In the genomic region with DNA sequence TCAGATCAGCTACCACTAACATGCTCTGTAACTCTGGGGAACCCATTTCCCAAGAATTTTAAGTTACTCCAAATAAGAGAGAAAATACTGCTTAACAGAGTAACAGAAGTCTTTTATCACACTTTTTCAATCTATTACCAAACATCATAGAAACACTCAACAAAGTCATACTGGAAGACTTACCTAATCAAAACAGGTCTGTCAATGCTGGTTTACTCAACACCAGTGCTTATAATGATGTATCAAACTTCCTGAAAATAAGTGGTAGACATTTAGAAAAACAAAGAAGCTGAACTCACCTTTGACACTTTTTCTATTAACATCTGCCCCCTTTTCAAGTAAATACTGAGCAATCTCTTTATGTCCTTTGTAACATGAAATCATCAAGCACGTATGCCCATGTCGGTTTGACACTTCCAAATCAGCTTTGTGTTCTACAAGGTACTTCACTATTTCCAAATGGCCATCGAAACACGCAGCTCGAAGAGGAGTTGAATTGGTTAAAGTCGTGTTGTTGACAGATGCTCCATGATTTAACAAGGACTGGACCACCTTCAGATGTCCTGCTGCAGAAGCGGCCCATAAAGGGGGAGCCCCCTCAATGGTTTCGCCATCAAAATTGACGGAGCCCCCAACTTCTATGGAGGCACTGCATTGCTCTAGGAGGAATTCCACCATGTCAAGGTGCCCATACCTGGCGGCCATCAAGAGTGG, we compare ENCODE assay signal across 8 cellular contexts. TPM values are rescaled to one million over a fixed set of nuclear protein-coding genes. Genes with fewer than 3 reads are reported as not detected.
DNase-seq lines count a peak whose midpoint lies in the region; ATAC-seq, FAIRE-seq and TF ChIP-seq lines count a peak whose summit lies in the region.

No MANE protein-coding gene starts in this region.

- DNase-seq in activated T-cell treated with anti-CD3 and anti-CD28 coated beads, Interleukin-2, amount 50 U/mL, for 4 hours: no peak
- no peak for DNase-seq in activated T-cell treated with anti-CD3 and anti-CD28 coated beads for 4 hours
- DNase-seq in activated naive CD8-positive, alpha-beta T cell treated with anti-CD3 and anti-CD28 coated beads, Interleukin-2, amount 10 ng/mL, durations not matched to agents 7 days and 5 days: no peak
- no peak for DNase-seq in HepG2 (ENCODE audit: low spot score)
- DNase-seq in tibial artery: no peak
- no peak for DNase-seq in stimulated activated CD4-positive, alpha-beta T cell treated with anti-CD3 and anti-CD28 coated beads, Interleukin-2, amount 100 ng/mL, for 48 hours
- no peak for DNase-seq in GM20000 (ENCODE audit: low spot score)
- no peak for DNase-seq in NCI-H1694 (lab: John Stamatoyannopoulos, UW)

- intact Hi-C loops in HepG2 (cut with micrococcal nuclease; ENCODE audit: unreplicated experiment) (loop anchor here (5.0 kb wide), 1 partner anchor 299 kb away; a partner anchor contains a TSS), tibial artery (cut with DNase I; ENCODE audit: low total_unique reads) (no loop called here)

- no peak for ATAC-seq in activated T-cell treated with anti-CD3 and anti-CD28 coated beads, Interleukin-2, amount 50 U/mL, for 4 hours
- no peak for ATAC-seq in activated naive CD8-positive, alpha-beta T cell treated with anti-CD3 and anti-CD28 coated beads, Interleukin-2, amount 10 ng/mL, durations not matched to agents 7 days and 5 days (ENCODE audit: low read depth)
- ATAC-seq in HepG2: no peak

- H3K79me2 ChIP-seq in HepG2 (ENCODE audit: insufficient read depth, low read length): peaks cover 64% of the 10 kb centered on the region

- H3K36me3 ChIP-seq in HepG2 (replicated peaks in 1 of 2; ENCODE audit: control insufficient read depth in 1 of 2, insufficient read depth in 2 of 2, low read length in 2 of 2) (peaks cover 0 to 3% of the 10 kb centered on the region in 2 experiments; a peak in 3 of 5 replicates), tibial artery (peaks cover 0 to 13% (median 0%) of the 10 kb centered on the region in 3 donors)

- H3K36me3 Mint-ChIP-seq in activated T-cell treated with anti-CD3 and anti-CD28 coated beads, Interleukin-2, amount 50 U/mL, for 4 hours (ENCODE audit: insufficient read depth): peaks cover 34% of the 10 kb centered on the region
- H3K36me3 Mint-ChIP-seq in activated naive CD8-positive, alpha-beta T cell treated with anti-CD3 and anti-CD28 coated beads, Interleukin-2, amount 10 ng/mL, durations not matched to agents 7 days and 5 days: peaks cover 46% of the 10 kb centered on the region

- no peak for TF ChIP-seq POLR2A in HepG2 (IDR thresholded peaks at IDR 0.05; ENCODE audit: insufficient read depth in 1 of 2, low read depth in 2 of 2, low read length in 2 of 2)

- H3K9me3 ChIP-seq in HepG2 (ENCODE audit: low read length) (peaks cover 6% of the 10 kb centered on the region), tibial artery (peaks cover 0 to 4% (median 0%) of the 10 kb centered on the region in 3 donors)

- CTCF ChIA-PET in HepG2 (lab: Yijun Ruan, JAX; ENCODE audit: low intra/inter-chr PET ratio, low total read pairs): no interaction called here

- FAIRE-seq in HepG2 (lab: Jason Lieb, UNC): peak; percentile 50

- H4K20me1 ChIP-seq in HepG2 (ENCODE audit: insufficient read depth, low read length): peaks cover 55% of the 10 kb centered on the region

- H3K27ac ChIP-seq in HepG2 (ENCODE audit: extremely low read length, insufficient read depth, low read length) (peak overlapping the region; percentile 93), tibial artery (peak overlapping the region; percentile 98 to 100)

- no TSS peak for BruUV-seq in HepG2 (replicated peaks; lab: Mats Ljungman, UMichigan)

- in situ Hi-C loops in HepG2 (cut with HindIII; ENCODE audit: extremely low pct_ligation_motif_present, low pct_unique_long_range_greater_than_20kb): loop anchor here (10.0 kb wide), 1 partner anchor 292 kb away; no protein-coding TSS in a partner anchor

- H3K4me1 ChIP-seq in HepG2 (ENCODE audit: insufficient read depth, low read length) (peaks cover 43% of the 10 kb centered on the region), tibial artery (peaks cover 0 to 54% (median 18%) of the 10 kb centered on the region in 4 donors)

- H3K4me3 ChIP-seq in HepG2 (replicated peaks in 1 of 3; ENCODE audit: insufficient read depth in 1 of 3, low read depth in 2 of 3, low read length in 3 of 3) (peak overlapping the region; percentile 87 to 93 (median 91)), tibial artery (peak overlapping the region; percentile 85 to 98)

- 4% methylated on average over 7 of the region's 10 CpGs for WGBS in HepG2 (ENCODE audit: low lambda C conversion rate)

- TF ChIP-seq RAD21 in HepG2 (CRISPR knock-in tag; IDR thresholded peaks at IDR 0.05): no peak

- H3K9me3 Mint-ChIP-seq in activated T-cell treated with anti-CD3 and anti-CD28 coated beads, Interleukin-2, amount 50 U/mL, for 4 hours: no peaks in the 10 kb centered on the region
- no peaks in the 10 kb centered on the region for H3K9me3 Mint-ChIP-seq in activated naive CD8-positive, alpha-beta T cell treated with anti-CD3 and anti-CD28 coated beads, Interleukin-2, amount 10 ng/mL, durations not matched to agents 7 days and 5 days

- TF ChIP-seq CTCF in HepG2 (CRISPR knock-in tag; IDR thresholded peaks at IDR 0.05) (no peak), tibial artery (IDR thresholded peaks at IDR 0.05) (no peak), GM20000 (IDR thresholded peaks at IDR 0.05; ENCODE audit: extremely low read depth, missing control alignments) (no peak)

- H3K4me2 ChIP-seq in HepG2 (ENCODE audit: low read depth, low read length): peak overlapping the region; percentile 93

- no peak overlapping the region for H2AFZ ChIP-seq in HepG2 (ENCODE audit: low read length)

- H3K4me3 Mint-ChIP-seq in activated T-cell treated with anti-CD3 and anti-CD28 coated beads, Interleukin-2, amount 50 U/mL, for 4 hours: peak overlapping the region; percentile 89
- H3K4me3 Mint-ChIP-seq in activated naive CD8-positive, alpha-beta T cell treated with anti-CD3 and anti-CD28 coated beads, Interleukin-2, amount 10 ng/mL, durations not matched to agents 7 days and 5 days: peak overlapping the region; percentile 96

- H3K27me3 ChIP-seq in HepG2 (ENCODE audit: control insufficient read depth in 1 of 2, insufficient read depth in 2 of 2, low read length in 2 of 2): no peaks in the 10 kb centered on the region; a peak in 1 of 5 replicates
- no peaks in the 10 kb centered on the region for H3K27me3 ChIP-seq in tibial artery

- TF ChIP-seq EP300 in HepG2 (IDR thresholded peaks at IDR 0.05; ENCODE audit: low read depth in 2 of 2, low read length in 2 of 2) (no peak), HepG2 (CRISPR knock-in tag; IDR thresholded peaks at IDR 0.05; ENCODE audit: borderline replicate concordance) (no peak)

- H3K4me1 Mint-ChIP-seq in activated T-cell treated with anti-CD3 and anti-CD28 coated beads, Interleukin-2, amount 50 U/mL, for 4 hours (ENCODE audit: low read depth): peaks cover 63% of the 10 kb centered on the region
- H3K4me1 Mint-ChIP-seq in activated naive CD8-positive, alpha-beta T cell treated with anti-CD3 and anti-CD28 coated beads, Interleukin-2, amount 10 ng/mL, durations not matched to agents 7 days and 5 days: peaks cover 35% of the 10 kb centered on the region

- peak overlapping the region; percentile 95 for H3K9ac ChIP-seq in HepG2 (ENCODE audit: insufficient read depth, low read depth, low read length)

- POLR2A ChIA-PET in activated naive CD8-positive, alpha-beta T cell treated with anti-CD3 and anti-CD28 coated beads, Interleukin-2, amount 10 ng/mL, durations not matched to agents 7 days and 5 days (lab: Charles Lee): interaction anchor here (0.9 to 1.3 kb wide), 3 partner anchors 20 to 298 kb away, joined by 3 to 8 read pairs (median 6); a partner anchor contains a TSS
- POLR2A ChIA-PET in HepG2 (lab: Yijun Ruan, JAX): interaction anchor here (0.9 to 2.3 kb wide), 3 partner anchors 15 to 287 kb away, joined by 3 to 7 read pairs (median 3); no protein-coding TSS in a partner anchor

- peak overlapping the region; percentile 100 for H3K27ac Mint-ChIP-seq in activated naive CD8-positive, alpha-beta T cell treated with anti-CD3 and anti-CD28 coated beads, Interleukin-2, amount 10 ng/mL, durations not matched to agents 7 days and 5 days

- H3K27me3 Mint-ChIP-seq in activated T-cell treated with anti-CD3 and anti-CD28 coated beads, Interleukin-2, amount 50 U/mL, for 4 hours (ENCODE audit: low read depth): no peaks in the 10 kb centered on the region
- H3K27me3 Mint-ChIP-seq in activated naive CD8-positive, alpha-beta T cell treated with anti-CD3 and anti-CD28 coated beads, Interleukin-2, amount 10 ng/mL, durations not matched to agents 7 days and 5 days: no peaks in the 10 kb centered on the region

RNA-seq across cellular contexts. Expression of a gene that starts 1.8 kb away (rescaled TPM):
- 10 to 100 TPM in 1 of 3 donors, 1 to 10 TPM in 2; 9.6 to 10.9 (median 10.0) TPM for total RNA-seq in activated T-cell treated with anti-CD3 and anti-CD28 coated beads, Interleukin-2, amount 50 U/mL, for 4 hours
- total RNA-seq in activated naive CD8-positive, alpha-beta T cell treated with anti-CD3 and anti-CD28 coated beads, Interleukin-2, amount 10 ng/mL, durations not matched to agents 7 days and 5 days: 10 to 100 TPM; 14.9 to 15.6 TPM
- 5.5 and 11.1 TPM in 2 replicates for total RNA-seq in HepG2 (2016; rRNA removed; fragmentation: Illumina TruSeq; extraction: Trizol)
- total RNA-seq in HepG2 (2016; cell fraction: cytosol; rRNA removed; fragmentation: Illumina TruSeq; extraction: Trizol; ENCODE audit: low read depth): 0.61 and 0.62 TPM in 2 replicates
- 5.9 and 10.2 TPM in 2 replicates for total RNA-seq in HepG2 (2016; cell fraction: insoluble cytoplasmic fraction; rRNA removed; fragmentation: Illumina TruSeq; extraction: Trizol)
- total RNA-seq in HepG2 (2016; cell fraction: membrane; rRNA removed; fragmentation: Illumina TruSeq; extraction: Trizol): 3.9 and 4.5 TPM in 2 replicates
- 10.2 and 10.6 TPM in 2 replicates for total RNA-seq in HepG2 (2016; cell fraction: nucleus; rRNA removed; fragmentation: Illumina TruSeq; extraction: Trizol)
- 6.1 and 8.3 TPM in 2 replicates for polyA plus RNA-seq in HepG2 (2011; rRNA removed)
- 2.9 and 4.4 TPM in 2 replicates for polyA plus RNA-seq in HepG2 (2011; cell fraction: cytosol; rRNA removed)
- 4.6 and 5.1 TPM in 2 replicates for polyA plus RNA-seq in HepG2 (2011; cell fraction: nucleus; rRNA removed)
- 7.4 and 8.4 TPM in 2 replicates for polyA plus RNA-seq in HepG2 (2012)
- polyA plus RNA-seq in HepG2 (2016; cell fraction: cytosol; fragmentation: Illumina TruSeq; extraction: Trizol; ENCODE audit: low read depth): 0.19 and 0.23 TPM in 2 replicates
- polyA plus RNA-seq in HepG2 (2016; cell fraction: insoluble cytoplasmic fraction; fragmentation: Illumina TruSeq; extraction: Trizol; ENCODE audit: low read depth): 6.5 and 7.0 TPM in 2 replicates
- 1.5 and 1.7 TPM in 2 replicates for polyA plus RNA-seq in HepG2 (2016; cell fraction: membrane; fragmentation: Illumina TruSeq; extraction: Trizol; ENCODE audit: low read depth)
- 12.4 and 13.4 TPM in 2 replicates for polyA plus RNA-seq in HepG2 (2016; cell fraction: nucleus; fragmentation: Illumina TruSeq; extraction: Trizol; ENCODE audit: insufficient read depth, low read depth)
- polyA minus RNA-seq in HepG2 (2011; rRNA and poly(A)+ RNA removed; ENCODE audit: low replicate concordance): 6.1 and 8.3 TPM in 2 replicates
- 9.9 and 11.2 TPM in 2 replicates for polyA minus RNA-seq in HepG2 (2011; cell fraction: cytosol; rRNA and poly(A)+ RNA removed)
- polyA minus RNA-seq in HepG2 (2011; cell fraction: nucleus; rRNA and poly(A)+ RNA removed): 17.0 and 21.4 TPM in 2 replicates

RNA-seq across cellular contexts. Expression of a gene that starts 59.5 kb away (rescaled TPM):
- under 1 TPM; 0.18 to 0.82 (median 0.48) TPM for total RNA-seq in activated T-cell treated with anti-CD3 and anti-CD28 coated beads, Interleukin-2, amount 50 U/mL, for 4 hours
- total RNA-seq in activated naive CD8-positive, alpha-beta T cell treated with anti-CD3 and anti-CD28 coated beads, Interleukin-2, amount 10 ng/mL, durations not matched to agents 7 days and 5 days: 1 to 10 TPM; 1.7 to 1.8 TPM
- 0.04 TPM in 1 of 2 replicates, not detected in the other for total RNA-seq in HepG2 (2016; rRNA removed; fragmentation: Illumina TruSeq; extraction: Trizol)
- not detected in 2 replicates for total RNA-seq in HepG2 (2016; cell fraction: cytosol; rRNA removed; fragmentation: Illumina TruSeq; extraction: Trizol; ENCODE audit: low read depth)
- total RNA-seq in HepG2 (2016; cell fraction: insoluble cytoplasmic fraction; rRNA removed; fragmentation: Illumina TruSeq; extraction: Trizol): 0.06 TPM in 1 of 2 replicates, not detected in the other
- total RNA-seq in HepG2 (2016; cell fraction: membrane; rRNA removed; fragmentation: Illumina TruSeq; extraction: Trizol): 0.06 TPM in 1 of 2 replicates, not detected in the other
- not detected in 2 replicates for total RNA-seq in HepG2 (2016; cell fraction: nucleus; rRNA removed; fragmentation: Illumina TruSeq; extraction: Trizol)
- not detected in 2 replicates for polyA plus RNA-seq in HepG2 (2011; rRNA removed)
- polyA plus RNA-seq in HepG2 (2011; cell fraction: cytosol; rRNA removed): not detected in 2 replicates
- 0.09 and 0.13 TPM in 2 replicates for polyA plus RNA-seq in HepG2 (2011; cell fraction: nucleus; rRNA removed)
- polyA plus RNA-seq in HepG2 (2012): not detected in 2 replicates
- not detected in 2 replicates for polyA plus RNA-seq in HepG2 (2016; cell fraction: cytosol; fragmentation: Illumina TruSeq; extraction: Trizol; ENCODE audit: low read depth)
- not detected in 2 replicates for polyA plus RNA-seq in HepG2 (2016; cell fraction: insoluble cytoplasmic fraction; fragmentation: Illumina TruSeq; extraction: Trizol; ENCODE audit: low read depth)
- polyA plus RNA-seq in HepG2 (2016; cell fraction: membrane; fragmentation: Illumina TruSeq; extraction: Trizol; ENCODE audit: low read depth): not detected in 2 replicates
- polyA plus RNA-seq in HepG2 (2016; cell fraction: nucleus; fragmentation: Illumina TruSeq; extraction: Trizol; ENCODE audit: insufficient read depth, low read depth): not detected in 2 replicates
- 0.12 TPM in 1 of 2 replicates, not detected in the other for polyA minus RNA-seq in HepG2 (2011; rRNA and poly(A)+ RNA removed; ENCODE audit: low replicate concordance)
- not detected in 2 replicates for polyA minus RNA-seq in HepG2 (2011; cell fraction: cytosol; rRNA and poly(A)+ RNA removed)
- polyA minus RNA-seq in HepG2 (2011; cell fraction: nucleus; rRNA and poly(A)+ RNA removed): 0.26 and 0.99 TPM in 2 replicates
